ENCODE assay signal across 21 cellular contexts in genomic region chr6:114762145-114762544, GRCh38.
"Had no signal": no experiment of that assay in that cellular context is flagged by ENCODE, and none has a peak within 500 bp of the region (broad histone marks: within the 10 kb centered on the region; RNA-seq: fewer than 3 reads in every experiment).

No MANE protein-coding gene starts in this region.

- H3K4me1 ChIP-seq: breast epithelium, heart left ventricle, left ventricle myocardium inferior, right lobe of liver, stomach, testis, upper lobe of left lung had no signal

- DNase-seq: activated CD4-positive, alpha-beta T cell treated with anti-CD3 and anti-CD28 coated beads, Interleukin-2, amount 10 ng/mL, durations not matched to agents 7 days and 5 days; activated CD8-positive, alpha-beta T cell treated with anti-CD3 and anti-CD28 coated beads, Interleukin-2, amount 10 ng/mL, durations not matched to agents 7 days and 5 days; activated naive CD4-positive, alpha-beta T cell treated with anti-CD3 and anti-CD28 coated beads for 36 hours; activated T-cell treated with anti-CD3 and anti-CD28 coated beads, Interleukin-2, amount 50 U/mL, for 24 hours; cortex of kidney; erythroblast; foreskin melanocyte; heart left ventricle; left ventricle myocardium inferior; mucosa of descending colon; naive thymus-derived CD4-positive, alpha-beta T cell; ovary; right lobe of liver; small intestine; stimulated activated CD4-positive, alpha-beta T cell treated with anti-CD3 and anti-CD28 coated beads, Interleukin-4, amount 100 ng/mL, for 1 hour; stomach; testis; upper lobe of left lung had no signal

- H3K4me3 Mint-ChIP-seq: activated CD4-positive, alpha-beta T cell treated with anti-CD3 and anti-CD28 coated beads, Interleukin-2, amount 10 ng/mL, durations not matched to agents 7 days and 5 days; activated CD8-positive, alpha-beta T cell treated with anti-CD3 and anti-CD28 coated beads, Interleukin-2, amount 10 ng/mL, durations not matched to agents 7 days and 5 days; activated naive CD4-positive, alpha-beta T cell treated with anti-CD3 and anti-CD28 coated beads for 36 hours; activated T-cell treated with anti-CD3 and anti-CD28 coated beads, Interleukin-2, amount 50 U/mL, for 24 hours; memory B cell; naive thymus-derived CD4-positive, alpha-beta T cell; stimulated activated effector memory CD8-positive, alpha-beta T cell treated with anti-CD3 and anti-CD28 coated beads, Interleukin-12 subunit alpha, Interleukin-12 subunit beta, amount 100 ng/mL, for 72 hours had no signal

- H3K36me3 ChIP-seq: breast epithelium, heart left ventricle, left ventricle myocardium inferior, ovary, right lobe of liver, stomach, upper lobe of left lung had no signal

- H3K9me3 ChIP-seq: breast epithelium, left ventricle myocardium inferior, mucosa of descending colon, ovary, right lobe of liver, testis, upper lobe of left lung had no signal

- H3K27me3 Mint-ChIP-seq: activated CD4-positive, alpha-beta T cell treated with anti-CD3 and anti-CD28 coated beads, Interleukin-2, amount 10 ng/mL, durations not matched to agents 7 days and 5 days; activated T-cell treated with anti-CD3 and anti-CD28 coated beads, Interleukin-2, amount 50 U/mL, for 24 hours; memory B cell; naive thymus-derived CD4-positive, alpha-beta T cell had no signal

- H3K4me3 ChIP-seq: breast epithelium, heart left ventricle, left ventricle myocardium inferior, mucosa of descending colon, ovary, right lobe of liver, stomach, testis, upper lobe of left lung had no signal

- H3K4me1 Mint-ChIP-seq: activated CD4-positive, alpha-beta T cell treated with anti-CD3 and anti-CD28 coated beads, Interleukin-2, amount 10 ng/mL, durations not matched to agents 7 days and 5 days; memory B cell; naive thymus-derived CD4-positive, alpha-beta T cell; stimulated activated effector memory CD8-positive, alpha-beta T cell treated with anti-CD3 and anti-CD28 coated beads, Interleukin-12 subunit alpha, Interleukin-12 subunit beta, amount 100 ng/mL, for 72 hours had no signal

- H3K27me3 ChIP-seq: breast epithelium, heart left ventricle, ovary, right lobe of liver, stomach, testis, upper lobe of left lung had no signal

- ATAC-seq: activated CD8-positive, alpha-beta T cell treated with anti-CD3 and anti-CD28 coated beads, Interleukin-2, amount 10 ng/mL, durations not matched to agents 7 days and 5 days; heart left ventricle; mucosa of descending colon; naive thymus-derived CD4-positive, alpha-beta T cell; right lobe of liver; stimulated activated effector memory CD8-positive, alpha-beta T cell treated with anti-CD3 and anti-CD28 coated beads, Interleukin-12 subunit alpha, Interleukin-12 subunit beta, amount 100 ng/mL, for 72 hours had no signal

- H3K27ac Mint-ChIP-seq: activated CD4-positive, alpha-beta T cell treated with anti-CD3 and anti-CD28 coated beads, Interleukin-2, amount 10 ng/mL, durations not matched to agents 7 days and 5 days; activated CD8-positive, alpha-beta T cell treated with anti-CD3 and anti-CD28 coated beads, Interleukin-2, amount 10 ng/mL, durations not matched to agents 7 days and 5 days; activated naive CD4-positive, alpha-beta T cell treated with anti-CD3 and anti-CD28 coated beads for 36 hours; activated T-cell treated with anti-CD3 and anti-CD28 coated beads, Interleukin-2, amount 50 U/mL, for 24 hours; memory B cell; naive thymus-derived CD4-positive, alpha-beta T cell; stimulated activated effector memory CD8-positive, alpha-beta T cell treated with anti-CD3 and anti-CD28 coated beads, Interleukin-12 subunit alpha, Interleukin-12 subunit beta, amount 100 ng/mL, for 72 hours had no signal

- H3K27ac ChIP-seq: breast epithelium, heart left ventricle, left ventricle myocardium inferior, ovary, right lobe of liver, stomach, testis, upper lobe of left lung had no signal

- H3K36me3 Mint-ChIP-seq: memory B cell; naive thymus-derived CD4-positive, alpha-beta T cell; stimulated activated effector memory CD8-positive, alpha-beta T cell treated with anti-CD3 and anti-CD28 coated beads, Interleukin-12 subunit alpha, Interleukin-12 subunit beta, amount 100 ng/mL, for 72 hours had no signal
